Comparison of ENCODE assay signal across 21 cellular contexts in the genomic region with DNA sequence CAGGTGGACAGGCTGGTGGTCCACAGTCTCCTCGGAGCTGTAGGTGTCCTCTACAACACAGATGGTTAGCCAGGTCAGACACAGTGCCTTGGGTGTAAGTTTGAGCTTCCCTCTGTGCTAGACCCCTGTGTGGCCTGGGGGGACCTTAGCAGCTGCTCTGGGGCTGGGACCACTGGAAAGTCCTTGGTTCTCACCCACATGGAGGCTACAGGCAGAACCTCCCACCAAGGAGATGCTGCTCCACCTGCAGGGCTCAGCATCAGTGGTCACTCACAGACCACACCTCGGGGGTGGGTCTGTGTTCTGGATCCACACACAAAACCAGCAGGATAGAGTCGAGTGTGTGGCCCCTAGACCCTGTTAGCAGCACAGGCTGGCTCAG. TPM values are rescaled to one million over a fixed set of nuclear protein-coding genes. Genes with fewer than 3 reads are reported as not detected.
"Had no signal": no experiment of that assay in that cellular context is flagged by ENCODE, and none has a peak within 500 bp of the region (broad histone marks: within the 10 kb centered on the region; RNA-seq: fewer than 3 reads in every experiment).

No MANE protein-coding gene starts in this region.

- H3K4me1 ChIP-seq: pancreas had no signal

- H3K4me1 Mint-ChIP-seq: immature natural killer cell; stimulated activated naive B cell treated with anti-CD40 and anti-IgM and Interleukin-4, amounts not matched to agents 10 μg/mL and 1 μg/mL and 100 μg/mL, for 72 hours; WTC11 had no signal

- H3K27ac ChIP-seq: cardiac muscle cell, pancreas had no signal

- ATAC-seq: activated CD8-positive, alpha-beta T cell treated with anti-CD3 and anti-CD28 coated beads for 36 hours; activated T-cell treated with anti-CD3 and anti-CD28 coated beads, Interleukin-2, amount 50 U/mL, for 4 hours; esophagus mucosa; mucosa of descending colon; naive thymus-derived CD8-positive, alpha-beta T cell; pancreas; stimulated activated naive B cell treated with anti-CD40 and anti-IgM and Interleukin-4, amounts not matched to agents 10 μg/mL and 1 μg/mL and 100 μg/mL, for 72 hours; WTC11 had no signal

- H3K4me3 Mint-ChIP-seq: activated CD8-positive, alpha-beta T cell treated with anti-CD3 and anti-CD28 coated beads for 36 hours; activated T-cell treated with anti-CD3 and anti-CD28 coated beads, Interleukin-2, amount 50 U/mL, for 4 hours; immature natural killer cell; naive thymus-derived CD8-positive, alpha-beta T cell; stimulated activated naive B cell treated with anti-CD40 and anti-IgM and Interleukin-4, amounts not matched to agents 10 μg/mL and 1 μg/mL and 100 μg/mL, for 72 hours; WTC11 had no signal

- H3K36me3 Mint-ChIP-seq: immature natural killer cell; naive thymus-derived CD8-positive, alpha-beta T cell; stimulated activated naive B cell treated with anti-CD40 and anti-IgM and Interleukin-4, amounts not matched to agents 10 μg/mL and 1 μg/mL and 100 μg/mL, for 72 hours; WTC11 had no signal

- DNase-seq: activated CD4-positive, alpha-beta T cell treated with anti-CD3 and anti-CD28 coated beads for 4 hours; activated CD8-positive, alpha-beta T cell treated with anti-CD3 and anti-CD28 coated beads for 36 hours; activated effector memory CD4-positive, alpha-beta T cell treated with Interleukin-2 at 50 U/mL for 16 hours; activated naive CD4-positive, alpha-beta T cell treated with anti-CD3 and anti-CD28 coated beads, Interleukin-2, amount 50 U/mL, for 16 hours; activated T-cell treated with anti-CD3 and anti-CD28 coated beads, Interleukin-2, amount 50 U/mL, for 4 hours; glutamatergic neuron; immature natural killer cell; mammary epithelial cell; mucosa of descending colon; naive thymus-derived CD8-positive, alpha-beta T cell; pancreas; stimulated activated CD4-positive, alpha-beta T cell treated with anti-CD3 and anti-CD28 coated beads, Interleukin-15, amount 100 ng/mL, for 24 hours; stimulated activated CD4-positive, alpha-beta T cell treated with anti-CD3 and anti-CD28 coated beads, Interleukin-4, amount 100 ng/mL, for 1 hour; stimulated activated naive B cell treated with anti-CD40 and anti-IgM and Interleukin-4, amounts not matched to agents 10 μg/mL and 1 μg/mL and 100 μg/mL, for 72 hours; T-helper 2 cell had no signal

- H3K9me3 Mint-ChIP-seq: activated T-cell treated with anti-CD3 and anti-CD28 coated beads, Interleukin-2, amount 50 U/mL, for 4 hours; immature natural killer cell; naive thymus-derived CD8-positive, alpha-beta T cell; stimulated activated naive B cell treated with anti-CD40 and anti-IgM and Interleukin-4, amounts not matched to agents 10 μg/mL and 1 μg/mL and 100 μg/mL, for 72 hours had no signal

- H3K9me3 ChIP-seq: mucosa of descending colon, pancreas had no signal

- H3K36me3 ChIP-seq: cardiac muscle cell, pancreas had no signal

- H3K27ac Mint-ChIP-seq: activated CD8-positive, alpha-beta T cell treated with anti-CD3 and anti-CD28 coated beads for 36 hours; immature natural killer cell; naive thymus-derived CD8-positive, alpha-beta T cell; stimulated activated naive B cell treated with anti-CD40 and anti-IgM and Interleukin-4, amounts not matched to agents 10 μg/mL and 1 μg/mL and 100 μg/mL, for 72 hours; WTC11 had no signal

- H3K27me3 ChIP-seq: cardiac muscle cell, pancreas had no signal

- H3K4me3 ChIP-seq: cardiac muscle cell, mucosa of descending colon, pancreas had no signal

RNA-seq across cellular contexts. Expression of gene RASL12, which starts 8.4 kb away (rescaled TPM):
- total RNA-seq: activated CD8-positive, alpha-beta T cell treated with anti-CD3 and anti-CD28 coated beads for 36 hours; activated T-cell treated with anti-CD3 and anti-CD28 coated beads, Interleukin-2, amount 50 U/mL, for 4 hours; mammary epithelial cell; naive thymus-derived CD8-positive, alpha-beta T cell; renal cortical epithelial cell had no signal
- polyA plus RNA-seq: immature natural killer cell; naive thymus-derived CD8-positive, alpha-beta T cell had no signal

RNA-seq across cellular contexts. Expression of gene SLC51B, which starts 14.2 kb away (rescaled TPM):
- total RNA-seq: activated CD8-positive, alpha-beta T cell treated with anti-CD3 and anti-CD28 coated beads for 36 hours; activated T-cell treated with anti-CD3 and anti-CD28 coated beads, Interleukin-2, amount 50 U/mL, for 4 hours; cardiac muscle cell; esophagus mucosa; fibroblast of villous mesenchyme; mammary epithelial cell; naive thymus-derived CD8-positive, alpha-beta T cell; urinary bladder; WTC11 had no signal
- polyA plus RNA-seq: cardiac muscle cell; immature natural killer cell; mammary epithelial cell; naive thymus-derived CD8-positive, alpha-beta T cell had no signal

RNA-seq across cellular contexts. Expression of gene KBTBD13, which starts 17.2 kb away (rescaled TPM):
- total RNA-seq: activated CD8-positive, alpha-beta T cell treated with anti-CD3 and anti-CD28 coated beads for 36 hours; activated T-cell treated with anti-CD3 and anti-CD28 coated beads, Interleukin-2, amount 50 U/mL, for 4 hours; esophagus mucosa; fibroblast of villous mesenchyme; mammary epithelial cell; naive thymus-derived CD8-positive, alpha-beta T cell; pancreas; renal cortical epithelial cell; WTC11 had no signal
- polyA plus RNA-seq: immature natural killer cell; mammary epithelial cell; naive thymus-derived CD8-positive, alpha-beta T cell; pancreas had no signal
